10 cellular contexts compared by ENCODE assay signal in the genomic region with DNA sequence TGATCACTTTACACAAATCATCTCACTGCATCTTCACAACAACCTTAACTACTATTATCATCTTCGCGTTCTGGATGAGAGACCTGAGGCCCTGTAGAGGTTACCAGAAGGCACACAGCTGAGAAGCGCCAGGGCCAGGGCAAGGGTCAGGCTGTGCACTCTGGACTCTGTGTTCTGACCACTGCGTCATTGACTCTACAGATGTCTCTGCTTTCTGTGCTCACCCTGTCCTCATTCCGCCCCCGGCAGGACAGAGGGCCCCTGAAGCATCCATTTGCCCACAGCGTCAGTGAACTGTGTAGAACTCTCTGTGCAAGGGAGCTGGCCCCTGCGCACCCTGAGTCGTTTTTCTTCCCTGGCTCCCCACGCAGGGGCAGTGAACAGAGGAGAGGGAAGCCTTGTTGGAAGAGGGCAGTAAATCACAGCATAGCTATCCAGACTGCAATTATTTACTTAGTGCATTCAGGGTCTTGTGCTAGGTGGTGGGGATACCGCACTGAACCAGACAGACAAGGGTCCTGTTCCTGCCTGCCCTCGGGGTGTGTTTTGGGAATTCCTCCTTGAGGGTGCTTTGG. TPM values are rescaled to one million over a fixed set of nuclear protein-coding genes. Genes with fewer than 3 reads are reported as not detected.
DNase-seq lines count a peak whose midpoint lies in the region; ATAC-seq and TF ChIP-seq lines count a peak whose summit lies in the region.
"Had no signal": no experiment of that assay in that cellular context is flagged by ENCODE, and none has a peak within 500 bp of the region (broad histone marks: within the 10 kb centered on the region; RNA-seq: fewer than 3 reads in every experiment).

No MANE protein-coding gene starts in this region.

- in situ Hi-C loops in brain microvascular endothelial cell (cut with HindIII; ENCODE audit: low pct_ligation_motif_present, low sequenced_read_pairs) = no loop called here

- H3K27ac ChIP-seq in brain microvascular endothelial cell (no peak overlapping the region), mucosa of rectum (ENCODE audit: low read depth in 2 of 2, low read length in 2 of 2) (peak overlapping the region; percentile 73 to 84), prostate gland (no peak overlapping the region)

- ATAC-seq in HG03565 (IDR thresholded peaks at IDR 0.05; ENCODE audit: unreplicated experiment) = no peak

- peak overlapping the region; percentile 67 for H3K4me3 ChIP-seq in AG04449 (ENCODE audit: low read depth, low read length)
- peak overlapping the region; percentile 74 for H3K4me3 ChIP-seq in brain microvascular endothelial cell (ENCODE audit: low read depth, low read length)
- H3K4me3 ChIP-seq in mucosa of rectum (ENCODE audit: low read length in 2 of 2) = peak overlapping the region; percentile 79 to 81
- no peak overlapping the region for H3K4me3 ChIP-seq in prostate gland

- no peaks in the 10 kb centered on the region for H3K36me3 ChIP-seq in brain microvascular endothelial cell (replicated peaks)
- H3K36me3 ChIP-seq in mucosa of rectum (ENCODE audit: control insufficient read depth in 2 of 2, insufficient read depth in 2 of 2, low read length in 2 of 2) = no peaks in the 10 kb centered on the region
- no peaks in the 10 kb centered on the region for H3K36me3 ChIP-seq in prostate gland

- H3K27ac Mint-ChIP-seq in HFFc6 = peak overlapping the region; percentile 61

- POLR2A ChIA-PET in AG04449 (lab: Yijun Ruan, JAX) = no interaction called here

- DNase-seq in AG04449 (ENCODE audit: low read depth, low spot score) (no peak), HFFc6 (no peak), brain microvascular endothelial cell (no peak), NOMO-1 (lab: John Stamatoyannopoulos, UW; ENCODE audit: unreplicated experiment in 2 of 2) (no peak), prostate gland (ENCODE audit: low spot score) (no peak)
- DNase-seq in stimulated activated CD4-positive, alpha-beta T cell treated with anti-CD3 and anti-CD28 coated beads, Interleukin-1b, Interleukin-23, amount 100 ng/mL, for 48 hours = no peak
- DNase-seq: GF-D8, NCI-H526 treated with DMSO at 0.1 percent for 48 hours had no signal

- no peak for TF ChIP-seq POLR2A in prostate gland (IDR thresholded peaks at IDR 0.05)

- intact Hi-C loops in prostate gland (cut with DNase I) = no loop called here

- peak overlapping the region; percentile 92 for H3K4me3 Mint-ChIP-seq in HFFc6

- H3K9me3 ChIP-seq in mucosa of rectum (ENCODE audit: control insufficient read depth in 2 of 2, low read length in 2 of 2) = no peaks in the 10 kb centered on the region
- H3K9me3 ChIP-seq in prostate gland = no peaks in the 10 kb centered on the region

- peaks cover 5 to 6% of the 10 kb centered on the region in 2 donors for H3K4me1 ChIP-seq in mucosa of rectum (ENCODE audit: control insufficient read depth in 2 of 2, insufficient read depth in 2 of 2, low read length in 2 of 2)
- no peaks in the 10 kb centered on the region for H3K4me1 ChIP-seq in prostate gland (replicated peaks)

- no peaks in the 10 kb centered on the region for H3K27me3 ChIP-seq in brain microvascular endothelial cell (replicated peaks)
- no peaks in the 10 kb centered on the region for H3K27me3 ChIP-seq in mucosa of rectum (ENCODE audit: control insufficient read depth in 2 of 2, insufficient read depth in 2 of 2, low read length in 2 of 2)
- no peaks in the 10 kb centered on the region for H3K27me3 ChIP-seq in prostate gland (replicated peaks; ENCODE audit: insufficient read depth)

- WGBS in prostate gland = 34% methylated on average over 10 of the region's 12 CpGs

- TF ChIP-seq CTCF in AG04449 (IDR thresholded peaks at IDR 0.05; ENCODE audit: insufficient read depth, low read length, missing control alignments) (no peak), HFFc6 (IDR thresholded peaks at IDR 0.05) (no peak), brain microvascular endothelial cell (IDR thresholded peaks at IDR 0.05; ENCODE audit: low read depth, low read length, missing control alignments) (no peak), prostate gland (IDR thresholded peaks at IDR 0.05) (no peak)

- H3K4me1 Mint-ChIP-seq in HFFc6 (ENCODE audit: low read depth) = peaks cover 9% of the 10 kb centered on the region

- no peaks in the 10 kb centered on the region for H3K9me3 Mint-ChIP-seq in HFFc6

- H3K36me3 Mint-ChIP-seq in HFFc6 (ENCODE audit: low read depth) = no peaks in the 10 kb centered on the region

- H3K9ac ChIP-seq in mucosa of rectum (ENCODE audit: low read depth in 1 of 2, low read length in 2 of 2) = no peak overlapping the region

- H3K27me3 Mint-ChIP-seq in HFFc6 (ENCODE audit: insufficient read depth) = peaks cover 6% of the 10 kb centered on the region

- CTCF ChIA-PET in AG04449 (lab: Yijun Ruan, JAX) = no interaction called here

RNA-seq across cellular contexts. Expression of gene WAS, which starts 6.1 kb away (rescaled TPM):
- under 1 TPM in 1 of 6 experiments, not detected in 5; 0.69 TPM for total RNA-seq in HFFc6 (2021; fragmentation: NEBNext Ultra II Directional; extraction: Animal tissue kit (Norgen Biotek cat#: 25700))
- total RNA-seq in prostate gland = 10 to 100 TPM in 1 of 2 donors, 1 to 10 TPM in 1; 2.5 to 10.5 TPM

RNA-seq across cellular contexts. Expression of gene SUV39H1, which starts 19.0 kb away (rescaled TPM):
- total RNA-seq in HFFc6 (2021; fragmentation: NEBNext Ultra II Directional; extraction: Animal tissue kit (Norgen Biotek cat#: 25700)) = 10 to 100 TPM in 4 of 6 experiments, 1 to 10 TPM in 2; 6.9 to 12.0 (median 11.4) TPM
- total RNA-seq in prostate gland = 1 to 10 TPM; 7.4 to 9.1 TPM

Comparison
In these comparisons a context has a peak if more than half of its experiments do, and no peak if none do; other contexts are left out.
1. H3K4me3 ChIP-seq: peak in AG04449 (single experiment), brain microvascular endothelial cell (single experiment) and mucosa of rectum (2 of 2); none in prostate gland (0 of 2).
2. H3K27ac ChIP-seq: peak in mucosa of rectum (2 of 2); none in brain microvascular endothelial cell (single experiment) and prostate gland (0 of 2).